In the genomic region with DNA sequence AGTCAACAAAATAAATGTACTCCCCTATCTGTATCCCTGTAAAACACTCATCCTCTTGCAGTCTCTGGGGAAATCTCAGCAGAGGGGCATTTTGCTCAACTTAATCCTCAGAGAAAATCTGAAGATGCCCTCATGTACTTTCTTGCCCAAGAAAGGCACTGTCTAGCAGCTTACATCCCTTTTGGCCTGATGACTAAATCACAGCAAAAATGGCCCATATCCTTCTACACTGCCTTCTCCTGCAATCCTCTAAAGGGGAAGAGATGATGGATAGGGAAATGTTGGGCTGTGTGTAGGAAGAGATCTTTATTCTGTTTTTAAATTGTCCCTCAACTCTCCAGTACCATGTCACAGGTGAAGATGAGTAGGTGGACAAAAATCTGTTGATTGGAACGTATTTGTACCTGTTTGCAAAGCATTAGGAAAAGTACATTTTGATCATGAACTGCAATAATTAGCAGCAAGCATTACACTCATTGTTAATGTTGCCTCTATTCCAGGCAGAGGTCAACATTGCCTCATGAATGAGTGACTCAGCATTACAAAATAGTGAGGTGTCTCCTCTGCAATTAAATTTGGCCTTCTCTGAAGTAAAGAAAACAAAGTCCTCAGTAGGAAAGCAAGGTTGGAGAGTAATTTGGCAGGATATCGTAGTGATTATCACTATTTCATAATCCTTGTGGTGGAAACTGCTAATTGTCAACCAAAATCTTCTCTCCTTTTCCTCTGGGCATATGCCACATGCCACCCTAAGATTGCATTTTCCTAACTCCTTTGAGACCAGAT, we compare ENCODE assay signal across 14 cellular contexts.
DNase-seq lines count a peak whose midpoint lies in the region; ATAC-seq and TF ChIP-seq lines count a peak whose summit lies in the region.
"Had no signal": no experiment of that assay in that cellular context is flagged by ENCODE, and none has a peak within 500 bp of the region (broad histone marks: within the 10 kb centered on the region; RNA-seq: fewer than 3 reads in every experiment).

No MANE protein-coding gene starts in this region.

- H3K4me3 Mint-ChIP-seq in activated CD4-positive, alpha-beta T cell treated with anti-CD3 and anti-CD28 coated beads, Interleukin-2, amount 10 ng/mL, durations not matched to agents 24 days and 14 days = no peak overlapping the region
- H3K4me3 Mint-ChIP-seq: effector memory CD8-positive, alpha-beta T cell had no signal

- no peak overlapping the region for H3K4me3 ChIP-seq in suprapubic skin
- H3K4me3 ChIP-seq: hepatocyte had no signal

- intact Hi-C loops in activated CD4-positive, alpha-beta T cell treated with anti-CD3 and anti-CD28 coated beads, Interleukin-2, amount 10 ng/mL, durations not matched to agents 24 days and 14 days (cut with micrococcal nuclease) = no loop called here

- H3K9me3 ChIP-seq in suprapubic skin = no peaks in the 10 kb centered on the region

- H3K27ac ChIP-seq in RWPE1 (no peak overlapping the region), suprapubic skin (peak overlapping the region; percentile 12)
- H3K27ac ChIP-seq: hepatocyte had no signal

- no peak for TF ChIP-seq POLR2A in suprapubic skin (IDR thresholded peaks at IDR 0.05)

- H3K4me1 Mint-ChIP-seq in activated CD4-positive, alpha-beta T cell treated with anti-CD3 and anti-CD28 coated beads, Interleukin-2, amount 10 ng/mL, durations not matched to agents 24 days and 14 days = no peaks in the 10 kb centered on the region

- CTCF ChIA-PET in RWPE1 (lab: Yijun Ruan, JAX) = no interaction called here

- peaks cover 2% of the 10 kb centered on the region for H3K4me1 ChIP-seq in suprapubic skin

- H3K27me3 Mint-ChIP-seq in activated CD4-positive, alpha-beta T cell treated with anti-CD3 and anti-CD28 coated beads, Interleukin-2, amount 10 ng/mL, durations not matched to agents 24 days and 14 days = peaks cover 2% of the 10 kb centered on the region

- TF ChIP-seq EP300 in suprapubic skin (IDR thresholded peaks at IDR 0.05) = no peak

- no peak for ATAC-seq in GM21360 (IDR thresholded peaks at IDR 0.05; ENCODE audit: unreplicated experiment)
- ATAC-seq: activated CD4-positive, CD25-positive, alpha-beta regulatory T cell treated with anti-CD3 and anti-CD28 coated beads, Interleukin-2, amount 50 U/mL, for 24 hours; effector memory CD8-positive, alpha-beta T cell had no signal

- no peak overlapping the region for H3K27ac Mint-ChIP-seq in activated CD4-positive, alpha-beta T cell treated with anti-CD3 and anti-CD28 coated beads, Interleukin-2, amount 10 ng/mL, durations not matched to agents 24 days and 14 days
- H3K27ac Mint-ChIP-seq: effector memory CD8-positive, alpha-beta T cell had no signal

- no peaks in the 10 kb centered on the region for H3K9me3 Mint-ChIP-seq in activated CD4-positive, alpha-beta T cell treated with anti-CD3 and anti-CD28 coated beads, Interleukin-2, amount 10 ng/mL, durations not matched to agents 24 days and 14 days

- no peaks in the 10 kb centered on the region for H3K36me3 ChIP-seq in suprapubic skin

- TF ChIP-seq CTCF in RWPE1 (conservative IDR thresholded peaks at IDR 0.05; ENCODE audit: low read depth) (no peak), suprapubic skin (IDR thresholded peaks at IDR 0.05) (no peak)

- WGBS in suprapubic skin = 61% methylated on average over 2 of the region's 2 CpGs

- DNase-seq in activated CD4-positive, alpha-beta T cell treated with anti-CD3 and anti-CD28 coated beads, Interleukin-2, amount 10 ng/mL, durations not matched to agents 24 days and 14 days = peak; percentile 41
- DNase-seq in activated CD4-positive, alpha-beta T cell treated with anti-CD3 and anti-CD28 coated beads for 1 hour = no peak
- DNase-seq in RWPE1 (ENCODE audit: low spot score) = peak; percentile 50
- DNase-seq in fibroblast of the conjunctiva (ENCODE audit: low read depth) = peak; percentile 6
- DNase-seq in suprapubic skin (ENCODE audit: low spot score in 2 of 2) = no peak
- no peak for DNase-seq in activated CD8-positive, alpha-beta memory T cell treated with anti-CD3 and anti-CD28 coated beads for 24 hours
- no peak for DNase-seq in activated naive CD4-positive, alpha-beta T cell treated with anti-CD3 and anti-CD28 coated beads, Interleukin-2, amount 50 U/mL, for 16 hours
- DNase-seq: amygdala; DND-41; effector memory CD8-positive, alpha-beta T cell; NCI-H1694 had no signal

- no peaks in the 10 kb centered on the region for H3K36me3 Mint-ChIP-seq in activated CD4-positive, alpha-beta T cell treated with anti-CD3 and anti-CD28 coated beads, Interleukin-2, amount 10 ng/mL, durations not matched to agents 24 days and 14 days (ENCODE audit: low read depth)

- POLR2A ChIA-PET in RWPE1 (lab: Yijun Ruan, JAX; ENCODE audit: low non-redundant PET) = no interaction called here

- H3K27me3 ChIP-seq in suprapubic skin = no peaks in the 10 kb centered on the region
- H3K27me3 ChIP-seq: hepatocyte had no signal

Comparison
In these comparisons a context has a peak if more than half of its experiments do, and no peak if none do; other contexts are left out.
1. DNase-seq: peak in activated CD4-positive, alpha-beta T cell treated with anti-CD3 and anti-CD28 coated beads, Interleukin-2, amount 10 ng/mL, durations not matched to agents 24 days and 14 days (single experiment), RWPE1 (single experiment) and fibroblast of the conjunctiva (single experiment); none in activated CD4-positive, alpha-beta T cell treated with anti-CD3 and anti-CD28 coated beads for 1 hour (single experiment), suprapubic skin (0 of 2), activated CD8-positive, alpha-beta memory T cell treated with anti-CD3 and anti-CD28 coated beads for 24 hours (single experiment) and activated naive CD4-positive, alpha-beta T cell treated with anti-CD3 and anti-CD28 coated beads, Interleukin-2, amount 50 U/mL, for 16 hours (single experiment).